Comparison of ENCODE assay signal across 1 cellular context in the genomic region with DNA sequence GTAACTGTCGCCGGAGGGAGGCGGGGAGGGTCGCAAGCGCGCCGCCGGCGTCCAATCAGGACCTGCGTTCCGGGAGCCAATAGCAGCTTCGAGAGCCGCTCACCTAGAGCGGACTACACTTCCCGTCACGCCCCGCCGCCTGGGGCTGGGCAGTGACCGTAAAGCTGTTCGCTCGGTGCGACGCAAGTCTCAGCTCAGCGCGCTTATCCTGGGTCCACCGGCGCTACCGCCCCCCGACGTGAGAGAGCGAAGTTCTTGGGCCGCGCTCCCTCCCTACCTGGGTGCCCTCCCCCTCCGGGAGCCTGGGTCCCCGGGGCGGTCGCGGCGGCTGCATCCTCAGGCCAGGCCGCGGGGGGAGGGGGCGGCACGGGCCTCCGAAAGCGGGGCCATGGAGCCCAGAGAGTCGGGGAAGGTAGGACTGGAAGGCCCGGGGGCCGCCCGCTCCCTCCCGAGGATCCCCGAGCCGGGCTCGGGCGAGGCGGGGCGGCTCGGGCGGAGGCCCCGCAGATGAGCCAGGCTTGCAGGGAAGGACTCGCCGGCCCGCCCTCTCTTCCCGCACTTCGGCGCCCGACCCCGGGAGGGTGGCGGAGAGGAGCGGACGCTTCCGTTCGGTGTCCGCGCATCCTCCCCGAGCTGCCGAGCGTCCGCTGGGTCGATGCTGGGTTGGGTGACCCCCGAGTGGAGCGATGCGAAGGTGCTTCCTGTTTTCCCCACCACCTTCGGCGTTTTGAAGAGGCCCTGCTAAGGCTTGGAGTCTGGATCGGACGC.
A peak's percentile ranks its signal among the peaks of the same experiment; 100 is the strongest.
TF ChIP-seq lines count a peak whose summit lies in the region.

A gene (plus strand): TSS at position 152 of the 768 bp plus-strand sequence. CDS start 237 bp downstream, at position 389.

TF ChIP-seq in K562, 482 proteins besides CTCF, POLR2A, EP300 and RAD21 (continued from another document and continues in another):
- TF ChIP-seq, protein P1, sequence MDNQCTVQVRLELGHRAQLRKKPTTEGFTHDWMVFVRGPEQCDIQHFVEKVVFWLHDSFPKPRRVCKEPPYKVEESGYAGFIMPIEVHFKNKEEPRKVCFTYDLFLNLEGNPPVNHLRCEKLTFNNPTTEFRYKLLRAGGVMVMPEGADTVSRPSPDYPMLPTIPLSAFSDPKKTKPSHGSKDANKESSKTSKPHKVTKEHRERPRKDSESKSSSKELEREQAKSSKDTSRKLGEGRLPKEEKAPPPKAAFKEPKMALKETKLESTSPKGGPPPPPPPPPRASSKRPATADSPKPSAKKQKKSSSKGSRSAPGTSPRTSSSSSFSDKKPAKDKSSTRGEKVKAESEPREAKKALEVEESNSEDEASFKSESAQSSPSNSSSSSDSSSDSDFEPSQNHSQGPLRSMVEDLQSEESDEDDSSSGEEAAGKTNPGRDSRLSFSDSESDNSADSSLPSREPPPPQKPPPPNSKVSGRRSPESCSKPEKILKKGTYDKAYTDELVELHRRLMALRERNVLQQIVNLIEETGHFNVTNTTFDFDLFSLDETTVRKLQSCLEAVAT (IDR thresholded peaks at IDR 0.05), result no peak
- TF ChIP-seq, protein P2, sequence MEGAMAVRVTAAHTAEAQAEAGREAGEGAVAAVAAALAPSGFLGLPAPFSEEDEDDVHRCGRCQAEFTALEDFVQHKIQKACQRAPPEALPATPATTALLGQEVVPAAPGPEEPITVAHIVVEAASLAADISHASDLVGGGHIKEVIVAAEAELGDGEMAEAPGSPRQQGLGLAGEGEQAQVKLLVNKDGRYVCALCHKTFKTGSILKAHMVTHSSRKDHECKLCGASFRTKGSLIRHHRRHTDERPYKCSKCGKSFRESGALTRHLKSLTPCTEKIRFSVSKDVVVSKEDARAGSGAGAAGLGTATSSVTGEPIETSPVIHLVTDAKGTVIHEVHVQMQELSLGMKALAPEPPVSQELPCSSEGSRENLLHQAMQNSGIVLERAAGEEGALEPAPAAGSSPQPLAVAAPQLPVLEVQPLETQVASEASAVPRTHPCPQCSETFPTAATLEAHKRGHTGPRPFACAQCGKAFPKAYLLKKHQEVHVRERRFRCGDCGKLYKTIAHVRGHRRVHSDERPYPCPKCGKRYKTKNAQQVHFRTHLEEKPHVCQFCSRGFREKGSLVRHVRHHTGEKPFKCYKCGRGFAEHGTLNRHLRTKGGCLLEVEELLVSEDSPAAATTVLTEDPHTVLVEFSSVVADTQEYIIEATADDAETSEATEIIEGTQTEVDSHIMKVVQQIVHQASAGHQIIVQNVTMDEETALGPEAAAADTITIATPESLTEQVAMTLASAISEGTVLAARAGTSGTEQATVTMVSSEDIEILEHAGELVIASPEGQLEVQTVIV (CRISPR knock-in tag; IDR thresholded peaks at IDR 0.05; ENCODE audit: borderline replicate concordance), result peak; percentile 100
- TF ChIP-seq HNRNPUL1 (IDR thresholded peaks at IDR 0.05; ENCODE audit: low read length), result no peak
- TF ChIP-seq, protein P3, sequence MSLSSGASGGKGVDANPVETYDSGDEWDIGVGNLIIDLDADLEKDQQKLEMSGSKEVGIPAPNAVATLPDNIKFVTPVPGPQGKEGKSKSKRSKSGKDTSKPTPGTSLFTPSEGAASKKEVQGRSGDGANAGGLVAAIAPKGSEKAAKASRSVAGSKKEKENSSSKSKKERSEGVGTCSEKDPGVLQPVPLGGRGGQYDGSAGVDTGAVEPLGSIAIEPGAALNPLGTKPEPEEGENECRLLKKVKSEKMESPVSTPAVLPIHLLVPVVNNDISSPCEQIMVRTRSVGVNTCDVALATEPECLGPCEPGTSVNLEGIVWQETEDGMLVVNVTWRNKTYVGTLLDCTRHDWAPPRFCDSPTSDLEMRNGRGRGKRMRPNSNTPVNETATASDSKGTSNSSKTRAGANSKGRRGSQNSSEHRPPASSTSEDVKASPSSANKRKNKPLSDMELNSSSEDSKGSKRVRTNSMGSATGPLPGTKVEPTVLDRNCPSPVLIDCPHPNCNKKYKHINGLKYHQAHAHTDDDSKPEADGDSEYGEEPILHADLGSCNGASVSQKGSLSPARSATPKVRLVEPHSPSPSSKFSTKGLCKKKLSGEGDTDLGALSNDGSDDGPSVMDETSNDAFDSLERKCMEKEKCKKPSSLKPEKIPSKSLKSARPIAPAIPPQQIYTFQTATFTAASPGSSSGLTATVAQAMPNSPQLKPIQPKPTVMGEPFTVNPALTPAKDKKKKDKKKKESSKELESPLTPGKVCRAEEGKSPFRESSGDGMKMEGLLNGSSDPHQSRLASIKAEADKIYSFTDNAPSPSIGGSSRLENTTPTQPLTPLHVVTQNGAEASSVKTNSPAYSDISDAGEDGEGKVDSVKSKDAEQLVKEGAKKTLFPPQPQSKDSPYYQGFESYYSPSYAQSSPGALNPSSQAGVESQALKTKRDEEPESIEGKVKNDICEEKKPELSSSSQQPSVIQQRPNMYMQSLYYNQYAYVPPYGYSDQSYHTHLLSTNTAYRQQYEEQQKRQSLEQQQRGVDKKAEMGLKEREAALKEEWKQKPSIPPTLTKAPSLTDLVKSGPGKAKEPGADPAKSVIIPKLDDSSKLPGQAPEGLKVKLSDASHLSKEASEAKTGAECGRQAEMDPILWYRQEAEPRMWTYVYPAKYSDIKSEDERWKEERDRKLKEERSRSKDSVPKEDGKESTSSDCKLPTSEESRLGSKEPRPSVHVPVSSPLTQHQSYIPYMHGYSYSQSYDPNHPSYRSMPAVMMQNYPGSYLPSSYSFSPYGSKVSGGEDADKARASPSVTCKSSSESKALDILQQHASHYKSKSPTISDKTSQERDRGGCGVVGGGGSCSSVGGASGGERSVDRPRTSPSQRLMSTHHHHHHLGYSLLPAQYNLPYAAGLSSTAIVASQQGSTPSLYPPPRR (CRISPR knock-in tag; IDR thresholded peaks at IDR 0.05; ENCODE audit: borderline replicate concordance), result no peak
- TF ChIP-seq, protein P4, sequence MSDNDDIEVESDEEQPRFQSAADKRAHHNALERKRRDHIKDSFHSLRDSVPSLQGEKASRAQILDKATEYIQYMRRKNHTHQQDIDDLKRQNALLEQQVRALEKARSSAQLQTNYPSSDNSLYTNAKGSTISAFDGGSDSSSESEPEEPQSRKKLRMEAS (CRISPR knock-in tag; IDR thresholded peaks at IDR 0.05), result no peak; the same call in none of the 2 replicates
- no peak for TF ChIP-seq SAP30 (IDR thresholded peaks at IDR 0.05; ENCODE audit: borderline replicate concordance, insufficient read depth, low read depth, low read length, poor library complexity, severe bottlenecking)
- no peak for TF ChIP-seq ZNF282 (CRISPR knock-in tag; IDR thresholded peaks at IDR 0.05)
- TF ChIP-seq ZC3H8 (IDR thresholded peaks at IDR 0.05), result no peak
- TF ChIP-seq, protein P5, sequence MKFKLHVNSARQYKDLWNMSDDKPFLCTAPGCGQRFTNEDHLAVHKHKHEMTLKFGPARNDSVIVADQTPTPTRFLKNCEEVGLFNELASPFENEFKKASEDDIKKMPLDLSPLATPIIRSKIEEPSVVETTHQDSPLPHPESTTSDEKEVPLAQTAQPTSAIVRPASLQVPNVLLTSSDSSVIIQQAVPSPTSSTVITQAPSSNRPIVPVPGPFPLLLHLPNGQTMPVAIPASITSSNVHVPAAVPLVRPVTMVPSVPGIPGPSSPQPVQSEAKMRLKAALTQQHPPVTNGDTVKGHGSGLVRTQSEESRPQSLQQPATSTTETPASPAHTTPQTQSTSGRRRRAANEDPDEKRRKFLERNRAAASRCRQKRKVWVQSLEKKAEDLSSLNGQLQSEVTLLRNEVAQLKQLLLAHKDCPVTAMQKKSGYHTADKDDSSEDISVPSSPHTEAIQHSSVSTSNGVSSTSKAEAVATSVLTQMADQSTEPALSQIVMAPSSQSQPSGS (CRISPR knock-in tag; IDR thresholded peaks at IDR 0.05), result no peak
- TF ChIP-seq PHB2 (IDR thresholded peaks at IDR 0.05; ENCODE audit: low read depth), result no peak
- peak; percentile 86 for TF ChIP-seq GABPB1 (CRISPR knock-in tag; IDR thresholded peaks at IDR 0.05)
- peak in 1 of 2 experiments; percentile 86; a peak in 1 of 4 replicates for TF ChIP-seq TEAD1 (CRISPR knock-in tag; IDR thresholded peaks at IDR 0.05)
- peak; percentile 80; the same call in 1 of the 2 replicates for TF ChIP-seq RBM14 (IDR thresholded peaks at IDR 0.05; ENCODE audit: borderline replicate concordance, insufficient read depth, low read depth, low read length)
- TF ChIP-seq CBFA2T2 (conservative IDR thresholded peaks at IDR 0.05), result no peak
- TF ChIP-seq TRIM28 (IDR thresholded peaks at IDR 0.05), result no peak
- TF ChIP-seq ZNF766 (CRISPR knock-in tag; conservative IDR thresholded peaks at IDR 0.05), result no peak
- peak; percentile 92 for TF ChIP-seq RBBP5 (IDR thresholded peaks at IDR 0.05; ENCODE audit: borderline replicate concordance, insufficient read depth, low read length, poor library complexity, severe bottlenecking)
- no peak; the same call in 1 of the 2 replicates for TF ChIP-seq KDM2B (CRISPR knock-in tag; IDR thresholded peaks at IDR 0.05)
- no peak for TF ChIP-seq ZNF175 (CRISPR knock-in tag; IDR thresholded peaks at IDR 0.05; ENCODE audit: low read depth)
- TF ChIP-seq, protein P6, sequence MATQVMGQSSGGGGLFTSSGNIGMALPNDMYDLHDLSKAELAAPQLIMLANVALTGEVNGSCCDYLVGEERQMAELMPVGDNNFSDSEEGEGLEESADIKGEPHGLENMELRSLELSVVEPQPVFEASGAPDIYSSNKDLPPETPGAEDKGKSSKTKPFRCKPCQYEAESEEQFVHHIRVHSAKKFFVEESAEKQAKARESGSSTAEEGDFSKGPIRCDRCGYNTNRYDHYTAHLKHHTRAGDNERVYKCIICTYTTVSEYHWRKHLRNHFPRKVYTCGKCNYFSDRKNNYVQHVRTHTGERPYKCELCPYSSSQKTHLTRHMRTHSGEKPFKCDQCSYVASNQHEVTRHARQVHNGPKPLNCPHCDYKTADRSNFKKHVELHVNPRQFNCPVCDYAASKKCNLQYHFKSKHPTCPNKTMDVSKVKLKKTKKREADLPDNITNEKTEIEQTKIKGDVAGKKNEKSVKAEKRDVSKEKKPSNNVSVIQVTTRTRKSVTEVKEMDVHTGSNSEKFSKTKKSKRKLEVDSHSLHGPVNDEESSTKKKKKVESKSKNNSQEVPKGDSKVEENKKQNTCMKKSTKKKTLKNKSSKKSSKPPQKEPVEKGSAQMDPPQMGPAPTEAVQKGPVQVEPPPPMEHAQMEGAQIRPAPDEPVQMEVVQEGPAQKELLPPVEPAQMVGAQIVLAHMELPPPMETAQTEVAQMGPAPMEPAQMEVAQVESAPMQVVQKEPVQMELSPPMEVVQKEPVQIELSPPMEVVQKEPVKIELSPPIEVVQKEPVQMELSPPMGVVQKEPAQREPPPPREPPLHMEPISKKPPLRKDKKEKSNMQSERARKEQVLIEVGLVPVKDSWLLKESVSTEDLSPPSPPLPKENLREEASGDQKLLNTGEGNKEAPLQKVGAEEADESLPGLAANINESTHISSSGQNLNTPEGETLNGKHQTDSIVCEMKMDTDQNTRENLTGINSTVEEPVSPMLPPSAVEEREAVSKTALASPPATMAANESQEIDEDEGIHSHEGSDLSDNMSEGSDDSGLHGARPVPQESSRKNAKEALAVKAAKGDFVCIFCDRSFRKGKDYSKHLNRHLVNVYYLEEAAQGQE (CRISPR knock-in tag; IDR thresholded peaks at IDR 0.05; ENCODE audit: low read depth), result peak; percentile 66; the same call in 1 of the 2 replicates
- TF ChIP-seq ZNF253 (CRISPR knock-in tag; conservative IDR thresholded peaks at IDR 0.05), result no peak
- TF ChIP-seq, protein P7, sequence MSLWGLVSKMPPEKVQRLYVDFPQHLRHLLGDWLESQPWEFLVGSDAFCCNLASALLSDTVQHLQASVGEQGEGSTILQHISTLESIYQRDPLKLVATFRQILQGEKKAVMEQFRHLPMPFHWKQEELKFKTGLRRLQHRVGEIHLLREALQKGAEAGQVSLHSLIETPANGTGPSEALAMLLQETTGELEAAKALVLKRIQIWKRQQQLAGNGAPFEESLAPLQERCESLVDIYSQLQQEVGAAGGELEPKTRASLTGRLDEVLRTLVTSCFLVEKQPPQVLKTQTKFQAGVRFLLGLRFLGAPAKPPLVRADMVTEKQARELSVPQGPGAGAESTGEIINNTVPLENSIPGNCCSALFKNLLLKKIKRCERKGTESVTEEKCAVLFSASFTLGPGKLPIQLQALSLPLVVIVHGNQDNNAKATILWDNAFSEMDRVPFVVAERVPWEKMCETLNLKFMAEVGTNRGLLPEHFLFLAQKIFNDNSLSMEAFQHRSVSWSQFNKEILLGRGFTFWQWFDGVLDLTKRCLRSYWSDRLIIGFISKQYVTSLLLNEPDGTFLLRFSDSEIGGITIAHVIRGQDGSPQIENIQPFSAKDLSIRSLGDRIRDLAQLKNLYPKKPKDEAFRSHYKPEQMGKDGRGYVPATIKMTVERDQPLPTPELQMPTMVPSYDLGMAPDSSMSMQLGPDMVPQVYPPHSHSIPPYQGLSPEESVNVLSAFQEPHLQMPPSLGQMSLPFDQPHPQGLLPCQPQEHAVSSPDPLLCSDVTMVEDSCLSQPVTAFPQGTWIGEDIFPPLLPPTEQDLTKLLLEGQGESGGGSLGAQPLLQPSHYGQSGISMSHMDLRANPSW (CRISPR knock-in tag; IDR thresholded peaks at IDR 0.05), result no peak
- TF ChIP-seq, protein P8, sequence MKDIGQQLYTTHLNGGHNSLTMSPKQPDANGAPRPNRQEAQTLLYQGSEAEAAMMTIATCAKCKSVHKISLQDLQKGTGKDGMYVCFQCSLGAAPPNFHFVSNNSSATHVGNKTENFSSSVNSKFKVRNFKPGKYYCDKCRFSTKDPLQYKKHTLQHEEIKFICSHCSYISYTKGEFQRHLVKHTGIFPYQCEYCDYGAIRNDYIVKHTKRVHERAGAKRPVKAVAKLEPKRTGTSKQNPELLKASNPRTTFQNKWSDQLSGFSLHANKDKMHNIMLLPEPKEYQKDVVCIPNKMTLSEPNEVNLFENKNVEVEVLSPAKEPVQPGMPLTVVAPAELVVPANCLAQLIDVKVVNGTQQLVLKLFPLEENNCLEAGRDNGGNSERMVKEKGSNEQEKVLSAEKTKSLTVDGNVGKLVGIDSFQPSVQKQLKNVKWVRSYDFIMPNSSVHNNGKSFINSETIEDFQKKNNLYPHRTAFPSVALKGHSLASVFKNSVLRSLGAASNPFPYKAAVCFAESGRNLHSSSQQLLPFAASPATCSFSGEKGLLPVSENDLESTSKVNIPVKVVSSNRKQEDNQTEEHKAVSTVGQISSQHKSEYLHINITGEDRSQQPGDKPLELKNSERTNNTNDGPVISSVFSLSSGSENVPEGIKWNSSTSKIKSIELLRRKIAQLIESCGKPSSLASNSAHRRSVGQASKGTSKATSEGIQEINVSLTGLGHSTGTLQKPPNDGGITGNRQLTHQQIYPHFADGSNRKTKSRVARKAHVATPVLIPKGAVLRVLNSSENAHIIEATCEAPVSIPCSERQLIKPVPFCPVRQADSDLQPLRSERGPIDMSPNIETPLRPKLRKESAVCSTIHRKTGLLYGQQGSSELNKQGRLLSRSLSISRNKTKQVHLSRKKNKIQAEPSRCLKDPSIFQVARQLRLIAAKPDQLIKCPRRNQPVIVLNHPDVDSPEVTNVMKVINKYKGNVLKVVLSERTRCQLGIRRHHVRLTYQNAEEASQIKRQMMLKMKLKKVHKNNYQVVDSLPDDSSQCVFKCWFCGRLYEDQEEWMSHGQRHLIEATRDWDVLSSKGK (CRISPR knock-in tag; IDR thresholded peaks at IDR 0.05), result no peak
- no peak for TF ChIP-seq SRSF1 (IDR thresholded peaks at IDR 0.05; ENCODE audit: low read depth, low read length)
- TF ChIP-seq BRF1 (IDR thresholded peaks at IDR 0.05; ENCODE audit: borderline replicate concordance, extremely low read depth, insufficient read length), result no peak
- TF ChIP-seq ARID2 (IDR thresholded peaks at IDR 0.05), result no peak
- TF ChIP-seq, protein P9, sequence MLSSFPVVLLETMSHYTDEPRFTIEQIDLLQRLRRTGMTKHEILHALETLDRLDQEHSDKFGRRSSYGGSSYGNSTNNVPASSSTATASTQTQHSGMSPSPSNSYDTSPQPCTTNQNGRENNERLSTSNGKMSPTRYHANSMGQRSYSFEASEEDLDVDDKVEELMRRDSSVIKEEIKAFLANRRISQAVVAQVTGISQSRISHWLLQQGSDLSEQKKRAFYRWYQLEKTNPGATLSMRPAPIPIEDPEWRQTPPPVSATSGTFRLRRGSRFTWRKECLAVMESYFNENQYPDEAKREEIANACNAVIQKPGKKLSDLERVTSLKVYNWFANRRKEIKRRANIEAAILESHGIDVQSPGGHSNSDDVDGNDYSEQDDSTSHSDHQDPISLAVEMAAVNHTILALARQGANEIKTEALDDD (IDR thresholded peaks at IDR 0.05), result no peak
- no peak for TF ChIP-seq ZBTB8A (IDR thresholded peaks at IDR 0.05; ENCODE audit: partially characterized antibody)
- no peak for TF ChIP-seq ZNF134 (CRISPR knock-in tag; conservative IDR thresholded peaks at IDR 0.05)
- no peak for TF ChIP-seq TAF1 (IDR thresholded peaks at IDR 0.05; ENCODE audit: control insufficient read depth, extremely low read depth, insufficient read depth, low read length, severe bottlenecking)
